ENCODE assay signal across 8 cellular contexts in genomic region chr10:42475168-42476098, GRCh38.
DNase-seq lines count a peak whose midpoint lies in the region; ATAC-seq and TF ChIP-seq lines count a peak whose summit lies in the region.

No MANE protein-coding gene starts in this region.

- peak overlapping the region; percentile 17 to 73 (median 55) for H3K4me3 ChIP-seq in dorsolateral prefrontal cortex

- peaks cover 0 to 66% (median 9%) of the 10 kb centered on the region in 45 donors for H3K27me3 ChIP-seq in dorsolateral prefrontal cortex

- TF ChIP-seq CTCF in dorsolateral prefrontal cortex (IDR thresholded peaks at IDR 0.05 in 54 of 56, conservative IDR thresholded peaks at IDR 0.05 in 2 of 56; ENCODE audit: low read depth in 1 of 56, partially characterized antibody in 56 of 56): no peak

- H3K27ac ChIP-seq in dorsolateral prefrontal cortex: peak overlapping the region in 2 of 59 donors; percentile 15 to 54

- intact Hi-C loops in dorsolateral prefrontal cortex (cut with DNase I): no loop called here

- no peak for ATAC-seq in GM21576 (IDR thresholded peaks at IDR 0.05; ENCODE audit: unreplicated experiment)
- ATAC-seq in GM18520 (IDR thresholded peaks at IDR 0.05; ENCODE audit: unreplicated experiment): no peak

- DNase-seq in AG20443 (ENCODE audit: low spot score) (peak; percentile 63), M059J (ENCODE audit: low read depth) (peak; percentile 68), dorsolateral prefrontal cortex (peak in 5 of 10 donors; percentile 15 to 53 (median 43)), occipital lobe (lab: John Stamatoyannopoulos, UW) (peak; percentile 55), ecto neural progenitor cell (ENCODE audit: low spot score) (no peak)
- no peak for DNase-seq in activated effector memory CD4-positive, alpha-beta T cell treated with Interleukin-2 at 50 U/mL for 16 hours

Comparison
In these comparisons a context has a peak if more than half of its experiments do, and no peak if none do; other contexts are left out.
1. DNase-seq: peak in AG20443 (single experiment), M059J (single experiment) and occipital lobe (single experiment); none in ecto neural progenitor cell (single experiment) and activated effector memory CD4-positive, alpha-beta T cell treated with Interleukin-2 at 50 U/mL for 16 hours (single experiment).